Comparison of ENCODE assay signal across 11 cellular contexts in the genomic region with DNA sequence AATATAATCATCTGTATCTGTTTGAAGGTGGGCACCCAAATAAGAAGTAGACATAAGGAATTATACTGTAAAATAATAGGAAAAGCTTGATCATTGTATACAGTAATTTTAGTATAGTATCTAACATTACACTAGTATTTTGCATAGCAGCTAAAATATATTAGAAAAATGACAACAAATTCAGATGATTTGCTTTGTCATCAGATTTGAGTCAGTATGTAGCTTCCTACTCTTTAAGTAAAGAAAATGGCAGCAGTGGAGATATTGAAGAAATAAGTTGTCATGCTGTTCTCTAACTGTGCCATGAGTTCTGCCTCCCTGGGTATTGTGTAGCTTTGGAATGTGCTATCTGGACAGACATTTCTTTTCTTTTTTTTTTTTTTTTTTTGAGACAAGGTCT.
"Had no signal": no experiment of that assay in that cellular context is flagged by ENCODE, and none has a peak within 500 bp of the region (broad histone marks: within the 10 kb centered on the region; RNA-seq: fewer than 3 reads in every experiment).

No MANE protein-coding gene starts in this region.

- H3K9ac ChIP-seq: GM23248 had no signal

- H3K27ac Mint-ChIP-seq: GM23338, H9, HFFc6 had no signal

- H3K36me3 ChIP-seq: HAP-1 had no signal

- DNase-seq: GM23248, GOT3, H7, H9, HCEC 1CT, HFFc6 had no signal

- H3K4me3 ChIP-seq: GM23248, GM23338, HAP-1 had no signal

- H3K27ac ChIP-seq: GM23248 had no signal

- H3K4me2 ChIP-seq: GM23338 had no signal

- H2AFZ ChIP-seq: GM23248, GM23338 had no signal

- ATAC-seq: GM23338, HCT116 had no signal

- H3K4me3 Mint-ChIP-seq: GM23338, H9, HFFc6 had no signal

- H3K4me1 ChIP-seq: HAP-1 had no signal

- FAIRE-seq: H1, H54 had no signal

- H3K9me3 Mint-ChIP-seq: GM23338, H9, HFFc6 had no signal

- H3K9me3 ChIP-seq: HAP-1 had no signal
